11 cellular contexts compared by ENCODE assay signal in genomic region chr12:56028511-56029165, GRCh38. TPM values are rescaled to one million over a fixed set of nuclear protein-coding genes. Genes with fewer than 3 reads are reported as not detected.
DNase-seq lines count a peak whose midpoint lies in the region; ATAC-seq, FAIRE-seq and TF ChIP-seq lines count a peak whose summit lies in the region.
"Had no signal": no experiment of that assay in that cellular context is flagged by ENCODE, and none has a peak within 500 bp of the region (broad histone marks: within the 10 kb centered on the region; RNA-seq: fewer than 3 reads in every experiment).

No MANE protein-coding gene starts in this region.

- H3K9me3 Mint-ChIP-seq in osteocyte (ENCODE audit: unreplicated experiment), result no peaks in the 10 kb centered on the region
- no peaks in the 10 kb centered on the region for H3K9me3 Mint-ChIP-seq in stimulated activated naive CD8-positive, alpha-beta T cell treated with anti-CD3 and anti-CD28 coated beads, Interleukin-15, amount 100 ng/mL, for 72 hours

- H3K4me1 Mint-ChIP-seq in osteocyte (ENCODE audit: unreplicated experiment), result peaks cover 1% of the 10 kb centered on the region
- peaks cover 85% of the 10 kb centered on the region for H3K4me1 Mint-ChIP-seq in stimulated activated naive CD8-positive, alpha-beta T cell treated with anti-CD3 and anti-CD28 coated beads, Interleukin-15, amount 100 ng/mL, for 72 hours

- no peak overlapping the region for H3K4me3 Mint-ChIP-seq in osteocyte (ENCODE audit: unreplicated experiment)
- H3K4me3 Mint-ChIP-seq in stimulated activated naive CD8-positive, alpha-beta T cell treated with anti-CD3 and anti-CD28 coated beads, Interleukin-15, amount 100 ng/mL, for 72 hours, result peak overlapping the region in 1 of 2 donors; percentile 19

- H3K36me3 Mint-ChIP-seq in osteocyte (ENCODE audit: unreplicated experiment), result peaks cover 24% of the 10 kb centered on the region

- no peak for FAIRE-seq in bronchial epithelial cell (lab: Jason Lieb, UNC)
- FAIRE-seq: TTC549 had no signal

- TF ChIP-seq CTCF in bronchial epithelial cell (IDR thresholded peaks at IDR 0.05; ENCODE audit: insufficient read depth, low read length, severe bottlenecking) (no peak), osteocyte (IDR thresholded peaks at IDR 0.05) (no peak)

- H3K27me3 Mint-ChIP-seq in osteocyte (ENCODE audit: unreplicated experiment), result no peaks in the 10 kb centered on the region
- no peaks in the 10 kb centered on the region for H3K27me3 Mint-ChIP-seq in stimulated activated naive CD8-positive, alpha-beta T cell treated with anti-CD3 and anti-CD28 coated beads, Interleukin-15, amount 100 ng/mL, for 72 hours

- H3K27ac Mint-ChIP-seq in osteocyte (ENCODE audit: unreplicated experiment), result peak overlapping the region; percentile 32
- peak overlapping the region in 1 of 2 donors; percentile 2 for H3K27ac Mint-ChIP-seq in stimulated activated naive CD8-positive, alpha-beta T cell treated with anti-CD3 and anti-CD28 coated beads, Interleukin-15, amount 100 ng/mL, for 72 hours

- H3K4me3 ChIP-seq in bronchial epithelial cell (ENCODE audit: low read depth, low read length), result no peak overlapping the region
- H3K4me3 ChIP-seq: right lobe of liver had no signal

- H3K36me3 ChIP-seq in bronchial epithelial cell (ENCODE audit: control insufficient read depth, insufficient read depth, low read length), result no peaks in the 10 kb centered on the region
- H3K36me3 ChIP-seq: right lobe of liver had no signal

- ATAC-seq in stimulated activated naive CD8-positive, alpha-beta T cell treated with anti-CD3 and anti-CD28 coated beads, Interleukin-15, amount 100 ng/mL, for 72 hours, result no peak

- DNase-seq in ELF-1 (ENCODE audit: low read depth, low spot score) (peak; percentile 41), NCI-H2171 treated with DMSO at 0.1 percent for 48 hours (lab: John Stamatoyannopoulos, UW) (peak; percentile 68), bronchial epithelial cell (ENCODE audit: low read depth) (peak; percentile 71), osteocyte (ENCODE audit: extremely low spot score, unreplicated experiment) (no peak), Kasumi-1 (lab: John Stamatoyannopoulos, UW) (no peak), A172 (ENCODE audit: low spot score) (no peak)
- no peak for DNase-seq in stimulated activated naive CD8-positive, alpha-beta T cell treated with anti-CD3 and anti-CD28 coated beads, Interleukin-15, amount 100 ng/mL, for 72 hours
- DNase-seq: DMS153, NCI-H345, right lobe of liver had no signal

- H3K27me3 ChIP-seq in bronchial epithelial cell (ENCODE audit: control insufficient read depth, insufficient read depth, low read length), result no peaks in the 10 kb centered on the region
- H3K27me3 ChIP-seq: right lobe of liver had no signal

RNA-seq across cellular contexts. Expression of gene IKZF4, which starts 7.8 kb away (rescaled TPM):
- total RNA-seq in bronchial epithelial cell (0.26 and 0.64 TPM in 2 replicates), osteocyte (8.2 and 10.6 TPM in 2 replicates)
- total RNA-seq in A172 (2014; rRNA removed; shearing (Covaris generic)), result 1.4 and 2.4 TPM in 2 replicates

RNA-seq across cellular contexts. Expression of gene RPS26, which starts 13.1 kb away (rescaled TPM):
- 32.8 and 201 TPM in 2 replicates for total RNA-seq in bronchial epithelial cell
- total RNA-seq in osteocyte, result 25.0 and 25.3 TPM in 2 replicates
- 358 and 1,165 TPM in 2 replicates for total RNA-seq in A172 (2014; rRNA removed; shearing (Covaris generic))

RNA-seq across cellular contexts. Expression of gene SUOX, which starts 31.6 kb away (rescaled TPM):
- total RNA-seq in bronchial epithelial cell (2.1 and 3.6 TPM in 2 replicates), osteocyte (16.2 and 19.4 TPM in 2 replicates)
- 8.9 and 14.4 TPM in 2 replicates for total RNA-seq in A172 (2014; rRNA removed; shearing (Covaris generic))

RNA-seq across cellular contexts. Expression of gene ERBB3, which starts 51.3 kb away (rescaled TPM):
- 21.1 and 59.8 TPM in 2 replicates for total RNA-seq in bronchial epithelial cell
- 0.97 and 1.2 TPM in 2 replicates for total RNA-seq in osteocyte
- 0.64 and 2.4 TPM in 2 replicates for total RNA-seq in A172 (2014; rRNA removed; shearing (Covaris generic))

RNA-seq across cellular contexts. Expression of gene RAB5B, which starts 54.8 kb away (rescaled TPM):
- total RNA-seq in bronchial epithelial cell (30.8 and 48.8 TPM in 2 replicates), osteocyte (126 and 134 TPM in 2 replicates)
- 47.8 and 50.1 TPM in 2 replicates for total RNA-seq in A172 (2014; rRNA removed; shearing (Covaris generic))

Comparison
In these comparisons a context has a peak if more than half of its experiments do, and no peak if none do; other contexts are left out.
1. DNase-seq: peak in ELF-1 (single experiment), NCI-H2171 treated with DMSO at 0.1 percent for 48 hours (single experiment) and bronchial epithelial cell (single experiment); none in osteocyte (single experiment), Kasumi-1 (0 of 2), stimulated activated naive CD8-positive, alpha-beta T cell treated with anti-CD3 and anti-CD28 coated beads, Interleukin-15, amount 100 ng/mL, for 72 hours (0 of 2) and A172 (single experiment).